Comparison of ENCODE assay signal across 1 cellular context in genomic region chr16:23491490-23492391, GRCh38.
TF ChIP-seq lines count a peak whose summit lies in the region.

No MANE protein-coding gene starts in this region.

TF ChIP-seq in GM23338, 12 proteins besides CTCF, POLR2A, EP300 and RAD21 (continued from another document):
- TF ChIP-seq REST (IDR thresholded peaks at IDR 0.05; ENCODE audit: unreplicated experiment), result no peak
- no peak for TF ChIP-seq JUNB (IDR thresholded peaks at IDR 0.05; ENCODE audit: unreplicated experiment)
- TF ChIP-seq STAT1 (IDR thresholded peaks at IDR 0.05; ENCODE audit: unreplicated experiment), result no peak
- no peak for TF ChIP-seq ETS1 (IDR thresholded peaks at IDR 0.05)
- no peak for TF ChIP-seq ZNF462 (CRISPR knock-in tag; IDR thresholded peaks at IDR 0.05)
